ENCODE assay signal across 9 cellular contexts in the genomic region with DNA sequence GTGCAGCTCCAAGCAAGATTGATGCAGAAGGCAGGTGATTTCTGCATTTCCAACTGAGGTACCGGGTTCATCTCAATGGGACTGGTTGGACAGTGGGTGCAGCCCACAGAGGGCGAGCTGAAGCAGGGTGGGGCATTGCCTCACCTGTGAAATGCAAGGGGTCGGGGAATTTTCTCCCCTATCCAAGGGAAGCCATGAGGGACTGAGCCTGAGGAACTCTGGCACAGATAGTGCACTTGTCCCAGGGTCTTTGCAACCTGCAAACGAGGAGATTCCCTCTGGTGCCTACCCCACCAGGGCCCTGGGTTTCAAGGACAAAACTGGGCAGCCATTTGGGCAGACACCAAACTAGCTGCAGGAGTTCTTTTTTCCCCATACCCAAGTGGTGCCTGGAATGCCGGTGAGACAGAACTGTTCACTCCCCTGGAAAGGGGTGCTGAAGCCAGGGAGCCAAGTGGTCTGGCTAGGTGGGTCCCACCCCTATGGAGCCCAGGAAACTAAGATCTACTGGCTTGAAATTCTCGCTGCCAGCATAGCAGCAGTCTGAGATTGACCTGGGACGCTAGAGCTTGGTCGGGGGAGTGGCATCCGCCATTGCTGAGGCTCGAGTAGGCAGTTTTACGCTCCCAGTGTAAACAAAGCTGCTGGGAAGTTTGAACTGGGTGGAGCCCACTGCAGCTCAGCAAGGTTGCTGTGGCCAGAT. TPM values are rescaled to one million over a fixed set of nuclear protein-coding genes. Genes with fewer than 3 reads are reported as not detected.
A peak's percentile ranks its signal among the peaks of the same experiment; 100 is the strongest.
DNase-seq lines count a peak whose midpoint lies in the region; ATAC-seq and TF ChIP-seq lines count a peak whose summit lies in the region.
"Not testable (repeated sequence)": the region's sequence is repeated elsewhere in the genome, so short reads cannot be mapped to it uniquely, and the experiment has no call there.
"Had no signal": no experiment of that assay in that cellular context is flagged by ENCODE, and none has a peak within 500 bp of the region (broad histone marks: within the 10 kb centered on the region; RNA-seq: fewer than 3 reads in every experiment).

No MANE protein-coding gene starts in this region.

- H3K27ac ChIP-seq in Peyer's patch; lower lobe of right lung; rectal smooth muscle tissue (ENCODE audit: low read depth, low read length): not testable (repeated sequence)

- H3K4me3 ChIP-seq in Peyer's patch; fibroblast of villous mesenchyme (ENCODE audit: low read depth, low read length); lower lobe of right lung: not testable (repeated sequence)
- H3K4me3 ChIP-seq in rectal smooth muscle tissue (ENCODE audit: low read length) = peak overlapping the region; percentile 8

- TF ChIP-seq POLR2A in Peyer's patch (IDR thresholded peaks at IDR 0.05) = not testable (repeated sequence)

- H3K27me3 ChIP-seq in Peyer's patch; lower lobe of right lung (ENCODE audit: low read depth); rectal smooth muscle tissue (ENCODE audit: control insufficient read depth, insufficient read depth, low read length): not testable (repeated sequence)

- DNase-seq in COLO668 (lab: John Stamatoyannopoulos, UW; ENCODE audit: unreplicated experiment) = peak; percentile 33
- DNase-seq in H4 (ENCODE audit: low spot score) = peak; percentile 33
- peak; percentile 16 for DNase-seq in NCI-H146 (lab: John Stamatoyannopoulos, UW)
- DNase-seq in NCI-H510A (lab: John Stamatoyannopoulos, UW) = peak; percentile 9
- DNase-seq in Peyer's patch = peak in 2 of 3 donors; percentile 65 to 68
- DNase-seq in fibroblast of villous mesenchyme (ENCODE audit: low read depth) = peak; percentile 17
- DNase-seq in lower lobe of right lung = not testable (repeated sequence)

- intact Hi-C loops in lower lobe of right lung (cut with DNase I) = not testable (repeated sequence)

- H3K4me1 ChIP-seq in Peyer's patch; lower lobe of right lung; rectal smooth muscle tissue (ENCODE audit: control insufficient read depth, insufficient read depth, low read length): not testable (repeated sequence)

- H3K9ac ChIP-seq in rectal smooth muscle tissue (ENCODE audit: low read length) = not testable (repeated sequence)

- TF ChIP-seq CTCF in Peyer's patch (IDR thresholded peaks at IDR 0.05); fibroblast of villous mesenchyme (IDR thresholded peaks at IDR 0.05; ENCODE audit: insufficient read depth, low read depth, low read length); lower lobe of right lung (IDR thresholded peaks at IDR 0.05): not testable (repeated sequence)

- H3K9me3 ChIP-seq in Peyer's patch, lower lobe of right lung: not testable (repeated sequence)

- H3K36me3 ChIP-seq in Peyer's patch; lower lobe of right lung; rectal smooth muscle tissue (ENCODE audit: control insufficient read depth, insufficient read depth, low read length): not testable (repeated sequence)

- ATAC-seq in lower lobe of right lung = peak; percentile 45 to 58

RNA-seq across cellular contexts. Expression of gene CD302, which starts 23.9 kb away (rescaled TPM):
- total RNA-seq in H4 (2014; rRNA removed; shearing (Covaris generic)) = 9.4 and 14.9 TPM in 2 replicates
- total RNA-seq in Peyer's patch (10 to 100 TPM; 17.9 to 38.0 (median 30.1) TPM), fibroblast of villous mesenchyme (8.4 and 13.4 TPM in 2 replicates), lower lobe of right lung (100 TPM)
- total RNA-seq: OCI-LY7 had no signal
